Comparison of ENCODE assay signal across 18 cellular contexts in genomic region chr4:10716163-10716562, GRCh38. TPM values are rescaled to one million over a fixed set of nuclear protein-coding genes. Genes with fewer than 3 reads are reported as not detected.
"Had no signal": no experiment of that assay in that cellular context is flagged by ENCODE, and none has a peak within 500 bp of the region (broad histone marks: within the 10 kb centered on the region; RNA-seq: fewer than 3 reads in every experiment).

No MANE protein-coding gene starts in this region.

- H3K27ac Mint-ChIP-seq: activated CD4-positive, alpha-beta T cell treated with anti-CD3 and anti-CD28 coated beads, Interleukin-2, amount 10 ng/mL, durations not matched to agents 7 days and 5 days; activated naive CD8-positive, alpha-beta T cell treated with anti-CD3 and anti-CD28 coated beads for 36 hours; activated T-cell treated with anti-CD3 and anti-CD28 coated beads, Interleukin-2, amount 50 U/mL, for 72 hours; natural killer cell had no signal

- H3K27me3 ChIP-seq: hepatocyte, neutrophil, tibial nerve, uterus had no signal

- H2AFZ ChIP-seq: hepatocyte had no signal

- H3K36me3 Mint-ChIP-seq: natural killer cell had no signal

- H3K4me2 ChIP-seq: hepatocyte had no signal

- DNase-seq: activated CD4-positive, alpha-beta T cell treated with anti-CD3 and anti-CD28 coated beads, Interleukin-2, amount 10 ng/mL, durations not matched to agents 7 days and 5 days; activated CD4-positive, CD25-positive, alpha-beta regulatory T cell; activated CD8-positive, alpha-beta memory T cell treated with anti-CD3 and anti-CD28 coated beads, Interleukin-2, amount 50 U/mL, for 48 hours; activated gamma-delta T cell treated with Interleukin-2 at 50 U/mL for 16 hours; activated naive CD8-positive, alpha-beta T cell treated with anti-CD3 and anti-CD28 coated beads for 36 hours; activated T-cell treated with anti-CD3 and anti-CD28 coated beads, Interleukin-2, amount 50 U/mL, for 72 hours; anterior cingulate cortex; mammary epithelial cell; natural killer cell; stimulated activated CD4-positive, alpha-beta T cell treated with anti-CD3 and anti-CD28 coated beads, Interleukin-4, amount 100 ng/mL, for 24 hours; stimulated activated naive CD4-positive, alpha-beta T cell; uterus had no signal

- H3K27ac ChIP-seq: hepatocyte, neutrophil, skin epidermis, tibial nerve, uterus had no signal

- H3K36me3 ChIP-seq: neutrophil, tibial nerve, uterus had no signal

- H3K4me3 ChIP-seq: hepatocyte, skin epidermis, tibial nerve, uterus had no signal

- H3K79me2 ChIP-seq: hepatocyte had no signal

- H3K9me3 ChIP-seq: neutrophil, uterus had no signal

- H3K9me3 Mint-ChIP-seq: activated T-cell treated with anti-CD3 and anti-CD28 coated beads, Interleukin-2, amount 50 U/mL, for 72 hours; natural killer cell had no signal

- H3K4me1 Mint-ChIP-seq: activated CD4-positive, alpha-beta T cell treated with anti-CD3 and anti-CD28 coated beads, Interleukin-2, amount 10 ng/mL, durations not matched to agents 7 days and 5 days; natural killer cell had no signal

- H3K4me1 ChIP-seq: tibial nerve, uterus had no signal

- H3K4me3 Mint-ChIP-seq: activated CD4-positive, alpha-beta T cell treated with anti-CD3 and anti-CD28 coated beads, Interleukin-2, amount 10 ng/mL, durations not matched to agents 7 days and 5 days; activated naive CD8-positive, alpha-beta T cell treated with anti-CD3 and anti-CD28 coated beads for 36 hours; activated T-cell treated with anti-CD3 and anti-CD28 coated beads, Interleukin-2, amount 50 U/mL, for 72 hours; natural killer cell had no signal

RNA-seq across cellular contexts. Expression of gene CLNK, which starts 31.6 kb away (rescaled TPM):
- total RNA-seq: activated CD4-positive, alpha-beta T cell treated with anti-CD3 and anti-CD28 coated beads, Interleukin-2, amount 10 ng/mL, durations not matched to agents 7 days and 5 days; bronchial epithelial cell; hepatocyte; left lobe of liver; mammary epithelial cell; tibial nerve; uterus had no signal
- polyA plus RNA-seq: hepatocyte, mammary epithelial cell had no signal
